Comparison of ENCODE assay signal across 1 cellular context in the genomic region with DNA sequence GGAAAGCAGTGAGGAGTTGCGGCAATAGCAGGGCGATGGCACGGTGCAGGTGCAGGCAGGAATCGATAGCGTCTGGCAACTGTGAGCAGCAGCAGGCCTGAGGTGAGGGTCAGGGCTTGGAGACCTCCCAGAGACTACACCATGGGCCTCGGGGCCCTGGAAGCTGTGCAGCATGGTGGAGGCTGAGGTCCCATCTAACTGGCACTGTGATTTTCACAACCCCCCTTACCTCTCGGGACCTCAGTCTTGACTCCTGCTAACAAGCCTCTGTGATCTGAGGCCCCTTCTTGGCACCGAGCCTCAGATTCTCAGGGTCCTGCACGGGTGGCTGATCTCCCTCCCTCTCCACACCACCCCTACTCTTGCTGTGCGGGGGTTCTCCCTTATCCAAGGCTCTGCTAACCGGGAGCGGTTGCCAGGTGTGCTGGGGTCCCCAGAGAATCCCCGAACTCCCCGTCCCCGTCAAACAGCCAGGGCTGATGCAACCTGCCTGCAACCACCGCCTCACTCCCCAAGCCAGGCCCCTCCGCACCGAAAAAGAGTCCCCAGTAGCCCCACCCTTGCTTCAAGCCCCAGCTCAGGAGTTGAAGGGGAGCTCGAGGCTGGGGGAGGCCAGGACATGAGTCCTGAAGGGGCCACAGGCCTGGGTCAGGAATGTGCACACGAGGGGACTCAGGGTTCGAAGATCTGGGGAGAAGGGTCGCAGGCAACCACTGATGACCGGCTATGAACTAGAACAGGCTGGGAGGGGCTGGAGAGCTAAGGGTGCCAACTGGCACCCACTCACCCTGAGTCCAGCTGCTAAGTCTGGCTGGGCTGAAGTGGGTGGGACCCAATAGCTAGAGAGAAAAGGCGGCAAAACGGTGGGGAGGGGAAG.
A peak's percentile ranks its signal among the peaks of the same experiment; 100 is the strongest.
TF ChIP-seq lines count a peak whose summit lies in the region.

No MANE protein-coding gene starts in this region.

TF ChIP-seq in GM12878, 131 proteins besides CTCF, POLR2A, EP300 and RAD21 (continued from another document):
- TF ChIP-seq SREBF1 (IDR thresholded peaks at IDR 0.05; ENCODE audit: low read length) (0 out of 2 replicates have a peak, but pooled peaks have one; percentile 11), NBN (IDR thresholded peaks at IDR 0.05) (0 out of 2 replicates have a peak, but pooled peaks have one; percentile 32), IRF5 (IDR thresholded peaks at IDR 0.05; ENCODE audit: borderline replicate concordance) (no peak), TAF1 (IDR thresholded peaks at IDR 0.05; ENCODE audit: borderline replicate concordance, low read depth, low read length) (peak; percentile 60; the same call in 1 of the 2 replicates), TBL1XR1 (IDR thresholded peaks at IDR 0.05; ENCODE audit: low read depth, low read length) (0 out of 2 replicates have a peak, but pooled peaks have one; percentile 33), ZNF207 (IDR thresholded peaks at IDR 0.05; ENCODE audit: borderline replicate concordance) (no peak), KLF5 (IDR thresholded peaks at IDR 0.05; ENCODE audit: partially characterized antibody) (no peak), REST (IDR thresholded peaks at IDR 0.05; ENCODE audit: low read depth, low read length) (no peak), ESRRA (IDR thresholded peaks at IDR 0.05; ENCODE audit: low read length) (0 out of 2 replicates have a peak, but pooled peaks have one; percentile 22), HSF1 (IDR thresholded peaks at IDR 0.05; ENCODE audit: low read depth, low read length) (no peak), IKZF2 (IDR thresholded peaks at IDR 0.05) (peak; percentile 56 to 70; a peak in 3 of 4 replicates), RAD51 (IDR thresholded peaks at IDR 0.05) (no peak), ZNF592 (IDR thresholded peaks at IDR 0.05) (no peak), CBFB (IDR thresholded peaks at IDR 0.05; ENCODE audit: low read depth) (peak; percentile 37; the same call in 1 of the 2 replicates), BHLHE40 (IDR thresholded peaks at IDR 0.05; ENCODE audit: borderline replicate concordance in 1 of 2, low read depth in 2 of 2, low read length in 1 of 2) (peak; percentile 32 to 57; a peak in 2 of 4 replicates), DPF2 (IDR thresholded peaks at IDR 0.05) (0 out of 2 replicates have a peak, but pooled peaks have one; percentile 26), IRF4 (IDR thresholded peaks at IDR 0.05; ENCODE audit: low read depth, low read length) (0 out of 2 replicates have a peak, but pooled peaks have one; percentile 28), SIX5 (IDR thresholded peaks at IDR 0.05; ENCODE audit: low read depth, low read length, severe bottlenecking) (no peak), ATF7 (IDR thresholded peaks at IDR 0.05; ENCODE audit: low read depth) (peak; percentile 40; the same call in 1 of the 2 replicates), YY1 (IDR thresholded peaks at IDR 0.05; ENCODE audit: low read depth, low read length) (peak; percentile 54; the same call in 1 of the 2 replicates), NR2F1 (conservative IDR thresholded peaks at IDR 0.05) (peak; percentile 64), KAT2A (conservative IDR thresholded peaks at IDR 0.05; ENCODE audit: control insufficient read depth, low read depth, low read length) (no peak), PAX8 (IDR thresholded peaks at IDR 0.05) (no peak), MEF2A (IDR thresholded peaks at IDR 0.05; ENCODE audit: insufficient read depth, low read depth, low read length) (no peak), POLR2AphosphoS2 (IDR thresholded peaks at IDR 0.05; ENCODE audit: low read depth, low read length) (0 out of 2 replicates have a peak, but pooled peaks have one; percentile 29), RFX5 (IDR thresholded peaks at IDR 0.05; ENCODE audit: low read depth, low read length) (no peak), CHD2 (IDR thresholded peaks at IDR 0.05; ENCODE audit: borderline replicate concordance, low read depth, low read length) (peak; percentile 84), IKZF1 (conservative IDR thresholded peaks at IDR 0.05) (peak; percentile 81), CREM (IDR thresholded peaks at IDR 0.05; ENCODE audit: low read depth) (peak; percentile 51; the same call in 1 of the 2 replicates), RBBP5 (conservative IDR thresholded peaks at IDR 0.05) (no peak), SPI1 (IDR thresholded peaks at IDR 0.05; ENCODE audit: borderline replicate concordance, insufficient read depth, low read depth, low read length) (no peak), PAX5 (IDR thresholded peaks at IDR 0.05; ENCODE audit: borderline replicate concordance, low read depth, low read length) (peak; percentile 47; the same call in 1 of the 2 replicates), TCF12 (IDR thresholded peaks at IDR 0.05; ENCODE audit: low read depth, low read length) (peak; percentile 75; the same call in 1 of the 2 replicates), CHD4 (IDR thresholded peaks at IDR 0.05) (no peak)
- TF ChIP-seq, protein P1, sequence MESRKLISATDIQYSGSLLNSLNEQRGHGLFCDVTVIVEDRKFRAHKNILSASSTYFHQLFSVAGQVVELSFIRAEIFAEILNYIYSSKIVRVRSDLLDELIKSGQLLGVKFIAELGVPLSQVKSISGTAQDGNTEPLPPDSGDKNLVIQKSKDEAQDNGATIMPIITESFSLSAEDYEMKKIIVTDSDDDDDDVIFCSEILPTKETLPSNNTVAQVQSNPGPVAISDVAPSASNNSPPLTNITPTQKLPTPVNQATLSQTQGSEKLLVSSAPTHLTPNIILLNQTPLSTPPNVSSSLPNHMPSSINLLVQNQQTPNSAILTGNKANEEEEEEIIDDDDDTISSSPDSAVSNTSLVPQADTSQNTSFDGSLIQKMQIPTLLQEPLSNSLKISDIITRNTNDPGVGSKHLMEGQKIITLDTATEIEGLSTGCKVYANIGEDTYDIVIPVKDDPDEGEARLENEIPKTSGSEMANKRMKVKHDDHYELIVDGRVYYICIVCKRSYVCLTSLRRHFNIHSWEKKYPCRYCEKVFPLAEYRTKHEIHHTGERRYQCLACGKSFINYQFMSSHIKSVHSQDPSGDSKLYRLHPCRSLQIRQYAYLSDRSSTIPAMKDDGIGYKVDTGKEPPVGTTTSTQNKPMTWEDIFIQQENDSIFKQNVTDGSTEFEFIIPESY (IDR thresholded peaks at IDR 0.05) = no peak
